Comparison of ENCODE assay signal across 8 cellular contexts in the genomic region with DNA sequence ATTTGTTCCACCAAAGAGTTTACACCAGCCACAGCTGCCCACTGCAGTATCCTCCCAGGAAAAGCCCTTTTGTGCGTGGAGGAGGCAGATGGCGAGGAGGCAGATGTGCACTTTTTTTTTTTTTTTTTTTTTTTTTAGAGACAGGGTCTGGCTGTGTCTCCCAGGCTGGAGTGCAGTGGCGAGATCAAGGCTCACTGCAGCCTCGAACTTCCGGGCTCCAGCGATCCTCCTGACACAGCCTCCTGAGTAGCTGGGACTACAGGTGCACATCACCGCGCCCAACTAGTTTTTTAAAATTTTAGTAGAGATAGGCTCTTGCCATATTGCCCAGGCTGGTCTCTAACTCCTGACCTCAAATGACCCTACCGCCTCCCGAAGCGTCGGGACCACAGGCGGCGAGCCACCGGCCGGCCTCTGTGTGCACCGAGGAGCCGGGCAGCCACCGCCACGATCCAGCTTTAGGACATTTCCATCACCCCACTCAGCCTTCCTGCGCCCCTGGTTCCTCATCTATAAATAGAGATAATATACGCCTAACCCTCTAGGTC. TPM values are rescaled to one million over a fixed set of nuclear protein-coding genes. Genes with fewer than 3 reads are reported as not detected.
DNase-seq lines count a peak whose midpoint lies in the region; ATAC-seq, FAIRE-seq and TF ChIP-seq lines count a peak whose summit lies in the region.

No MANE protein-coding gene starts in this region.

- RAD21 ChIA-PET in GM12878 (lab: Charles Lee; ENCODE audit: unreplicated experiment), result interaction anchor here (0.6 kb wide), 1 partner anchor 20 kb away, joined by 3 read pairs; no protein-coding TSS in a partner anchor

- H3K4me2 ChIP-seq in GM12878 (ENCODE audit: control insufficient read depth, insufficient read depth), result peak overlapping the region; percentile 66

- H3K27ac ChIP-seq in ACC112 (ENCODE audit: low read depth, low read length) (no peak overlapping the region), GM12878 (ENCODE audit: control insufficient read depth, insufficient read depth) (no peak overlapping the region), lung (ENCODE audit: low read depth in 1 of 2, low read length in 1 of 2) (no peak overlapping the region), aorta (ENCODE audit: low read depth in 1 of 2, low read length in 2 of 2) (no peak overlapping the region)

- TF ChIP-seq EP300 in GM12878 (IDR thresholded peaks at IDR 0.05; ENCODE audit: borderline replicate concordance in 1 of 2, control insufficient read depth in 1 of 2, low read depth in 2 of 2, low read length in 2 of 2), result no peak

- H3K79me2 ChIP-seq in ACC112 (ENCODE audit: control insufficient read depth, insufficient read depth, low read length, unreplicated experiment) (peaks cover 36% of the 10 kb centered on the region), GM12878 (ENCODE audit: control insufficient read depth, insufficient read depth, low read length) (peaks cover 24% of the 10 kb centered on the region)

- ATAC-seq in GM19372 (IDR thresholded peaks at IDR 0.05; ENCODE audit: low read depth, unreplicated experiment) (peak; percentile 30), HG03469 (IDR thresholded peaks at IDR 0.05; ENCODE audit: unreplicated experiment) (peak; percentile 9), GM12878 (peak; percentile 43), lung (ENCODE audit: insufficient read depth, low FRiP score) (peak; percentile 15), aorta (ENCODE audit: low FRiP score) (peak; percentile 61)

- WGBS in GM12878 (ENCODE audit: insufficient coverage, insufficient replicate concordance, low lambda C conversion rate, missing lambda C conversion rate), result 27% methylated on average over 22 of the region's 22 CpGs
- 19 to 21% methylated on average over 22 of the region's 22 CpGs for WGBS in lung, 2 donors
- 21 to 22% methylated on average over 22 of the region's 22 CpGs for WGBS in aorta, 2 donors

- TF ChIP-seq CTCF in GM12878 (IDR thresholded peaks at IDR 0.05 in 2 of 3, conservative IDR thresholded peaks at IDR 0.05 in 1 of 3; ENCODE audit: control insufficient read depth in 2 of 3, extremely low read depth in 1 of 3, insufficient read depth in 1 of 3, low read depth in 3 of 3, low read length in 3 of 3), result no peak
- TF ChIP-seq CTCF in lung (IDR thresholded peaks at IDR 0.05; ENCODE audit: control extremely low read depth, extremely low read depth), result no peak

- in situ Hi-C loops in GM12878 (cut with MboI), result loop anchor here (10.0 kb wide), 1 partner anchor 176 kb away; the partner anchor contains the start of gene DPY19L3

- no peak for TF ChIP-seq POLR2A in GM12878 (IDR thresholded peaks at IDR 0.05; ENCODE audit: low read depth, low read length)

- BruUV-seq in GM12878 (replicated peaks; lab: Mats Ljungman, UMichigan), result no TSS peak

- TF ChIP-seq RAD21 in GM12878 (IDR thresholded peaks at IDR 0.05; ENCODE audit: insufficient read depth, low read depth, low read length), result no peak

- no peak for DNase-seq in GM12878 (ENCODE audit: low read depth, low spot score)
- no peak for DNase-seq in lung (ENCODE audit: low spot score)
- DNase-seq in aorta, result no peak
- DNase-seq in D341Med (ENCODE audit: low spot score), result no peak
- DNase-seq in midbrain (lab: John Stamatoyannopoulos, UW), result no peak

- H3K27me3 ChIP-seq in ACC112 (ENCODE audit: insufficient read depth, low read length), result no peaks in the 10 kb centered on the region
- no peaks in the 10 kb centered on the region for H3K27me3 ChIP-seq in GM12878 (replicated peaks in 1 of 2; ENCODE audit: control insufficient read depth in 2 of 2, insufficient read depth in 2 of 2, low read length in 1 of 2)
- no peaks in the 10 kb centered on the region for H3K27me3 ChIP-seq in lung (ENCODE audit: control insufficient read depth, insufficient read depth)
- no peaks in the 10 kb centered on the region for H3K27me3 ChIP-seq in aorta (ENCODE audit: control insufficient read depth in 1 of 2, insufficient read depth in 2 of 2, low read length in 1 of 2)

- H3K9ac ChIP-seq in GM12878 (ENCODE audit: control insufficient read depth, insufficient read depth, low read length), result no peak overlapping the region; the same call in 1 of the 2 replicates

- SMC1A ChIA-PET in GM12878 (lab: Charles Lee; ENCODE audit: uncharacterized antibody, unreplicated experiment), result interaction anchor here (0.7 kb wide), 1 partner anchor 242 kb away, joined by 3 read pairs; no protein-coding TSS in a partner anchor

- H3K36me3 ChIP-seq in ACC112 (ENCODE audit: insufficient read depth, low read length), result peaks cover 18% of the 10 kb centered on the region
- H3K36me3 ChIP-seq in GM12878 (ENCODE audit: control insufficient read depth in 2 of 2, insufficient read depth in 2 of 2, low read length in 1 of 2), result peaks cover 0 to 8% of the 10 kb centered on the region in 2 experiments; a peak in 3 of 4 replicates
- peaks cover 0 to 11% of the 10 kb centered on the region in 2 donors for H3K36me3 ChIP-seq in lung (ENCODE audit: control insufficient read depth in 2 of 2, insufficient read depth in 2 of 2, low read length in 2 of 2)
- H3K36me3 ChIP-seq in aorta (ENCODE audit: control insufficient read depth in 1 of 2, insufficient read depth in 2 of 2, low read length in 1 of 2), result peaks cover 2 to 3% of the 10 kb centered on the region in 2 donors

- CTCF ChIA-PET in GM12878 (lab: Yijun Ruan, JAX), result interaction anchor here (1.1 kb wide), 1 partner anchor 396 kb away, joined by 3 read pairs; no protein-coding TSS in a partner anchor

- no peak for FAIRE-seq in GM12878 (lab: Jason Lieb, UNC)

- no peaks in the 10 kb centered on the region for H4K20me1 ChIP-seq in GM12878 (ENCODE audit: control insufficient read depth, insufficient read depth)

- H2AFZ ChIP-seq in ACC112 (ENCODE audit: low read length, unreplicated experiment) (no peak overlapping the region), GM12878 (ENCODE audit: control insufficient read depth, low read depth, low read length) (peak overlapping the region; percentile 94)

- peaks cover 8% of the 10 kb centered on the region for H3K4me1 ChIP-seq in ACC112 (ENCODE audit: control insufficient read depth, insufficient read depth, low read length, unreplicated experiment)
- 0 out of 2 replicates have a peak, but pooled peaks cover 5% of the 10 kb centered on the region for H3K4me1 ChIP-seq in GM12878 (ENCODE audit: control insufficient read depth, insufficient read depth, low read length)
- H3K4me1 ChIP-seq in lung (ENCODE audit: control insufficient read depth in 2 of 2, insufficient read depth in 2 of 2, low read length in 2 of 2), result peaks cover 2 to 4% of the 10 kb centered on the region in 2 donors
- H3K4me1 ChIP-seq in aorta (ENCODE audit: control insufficient read depth in 1 of 2, insufficient read depth in 2 of 2, low read length in 2 of 2), result peaks cover 0 to 10% of the 10 kb centered on the region in 2 donors

- intact Hi-C loops in GM12878 (cut with micrococcal nuclease; ENCODE audit: unreplicated experiment), result loop anchor here (2.0 to 10.0 kb wide), 4 partner anchors 112 to 394 kb away; partner anchors contain the start of genes CEP89, DPY19L3, FAAP24 and ZNF507
- intact Hi-C loops in aorta (cut with DNase I), result loop anchor here (5.0 to 10.0 kb wide), 3 partner anchors 176 to 387 kb away; partner anchors contain the start of gene DPY19L3 (in 1 of the 2)

- POLR2A ChIA-PET in GM12878 (lab: Charles Lee), result interaction anchor here (0.5 to 1.1 kb wide), 5 partner anchors 13 to 617 kb away, joined by 3 to 6 read pairs (median 4); no protein-coding TSS in a partner anchor

- H3K9me3 ChIP-seq in GM12878 (replicated peaks; ENCODE audit: control insufficient read depth, insufficient read depth, low read length), result no peaks in the 10 kb centered on the region
- H3K9me3 ChIP-seq in lung (ENCODE audit: control insufficient read depth in 2 of 2, insufficient read depth in 1 of 2, low read length in 1 of 2), result no peaks in the 10 kb centered on the region
- H3K9me3 ChIP-seq in aorta (ENCODE audit: control insufficient read depth, low read length), result no peaks in the 10 kb centered on the region

- H3K4me3 ChIP-seq in ACC112 (ENCODE audit: low read depth, low read length) (peak overlapping the region; percentile 92), GM12878 (peak overlapping the region; percentile 69), lung (peak overlapping the region; percentile 30), aorta (ENCODE audit: low read length in 2 of 2) (peak overlapping the region; percentile 3 to 57)

TF ChIP-seq in GM12878, 131 proteins besides CTCF, POLR2A, EP300 and RAD21 (continues in another document):
- TF ChIP-seq KDM1A (IDR thresholded peaks at IDR 0.05; ENCODE audit: borderline replicate concordance) (no peak), BMI1 (IDR thresholded peaks at IDR 0.05; ENCODE audit: borderline replicate concordance) (no peak), NR2F1 (conservative IDR thresholded peaks at IDR 0.05) (peak; percentile 60), SRF (IDR thresholded peaks at IDR 0.05; ENCODE audit: low read depth in 2 of 2, low read length in 2 of 2) (no peak)

RNA-seq across cellular contexts. Expression of gene PDCD5, which starts 0.6 kb away (rescaled TPM):
- total RNA-seq in GM12878 (2013; cell fraction: nucleolus; rRNA removed), result 50.6 and 55.1 TPM in 2 replicates
- total RNA-seq in GM12878 (2014; rRNA removed) (167 and 171 TPM in 2 replicates), GM12878 (2014; rRNA removed; fragmentation: Illumina TruSeq; extraction: Trizol) (212 and 233 TPM in 2 replicates), GM12878 (2021) (148 and 158 TPM in 2 replicates), lung (10 to 100 TPM; 38.6 to 73.8 TPM), aorta (10 to 100 TPM; 71.2 to 76.8 TPM)
- 87.1 TPM for polyA plus RNA-seq in GM12878 (2011; ENCODE audit: low read depth)
- polyA plus RNA-seq in GM12878 (2011; rRNA removed) (132 and 221 TPM in 2 replicates), GM12878 (2014; fragmentation: Illumina TruSeq; extraction: Trizol) (232 and 249 TPM in 2 replicates), GM12878 (2014; fragmentation: Nextera tagmentation; extraction: Ambion mirVana) (100 to 1,000 TPM; 124 to 260 TPM), GM12878 (2014; rRNA removed) (207 and 220 TPM in 2 replicates), GM12878 (2016; fragmentation: Nextera tagmentation; extraction: Ambion mirVana) (100 to 1,000 TPM; 550 to 556 TPM), lung (100 to 1,000 TPM; 100 to 147 TPM), aorta (100 to 1,000 TPM in 1 of 2 donors, 10 to 100 TPM in 1; 85.5 to 110 TPM)
- polyA plus RNA-seq in GM12878 (2011; cell fraction: cytosol; rRNA removed), result 61.2 and 76.0 TPM in 2 replicates
- polyA plus RNA-seq in GM12878 (2011; cell fraction: nucleus; rRNA removed), result 68.9 and 77.9 TPM in 2 replicates
- 177 and 229 TPM in 2 replicates for polyA plus RNA-seq in GM12878 (2012)
- 16.6 and 18.3 TPM in 2 replicates for polyA minus RNA-seq in GM12878 (2011; rRNA and poly(A)+ RNA removed)
- polyA minus RNA-seq in GM12878 (2011; cell fraction: cytosol; rRNA and poly(A)+ RNA removed), result 17.9 and 25.1 TPM in 2 replicates
- polyA minus RNA-seq in GM12878 (2011; cell fraction: nucleus; rRNA and poly(A)+ RNA removed), result 13.7 and 16.6 TPM in 2 replicates

Comparison
In these comparisons a context has a peak if more than half of its experiments do, and no peak if none do; other contexts are left out.
1. H3K4me3 ChIP-seq: peak in every context shown above with its lines; median percentile 92 in ACC112; 69 in GM12878; 30 in lung; 30 in aorta.
2. ATAC-seq: peak in every context shown above with its lines; median percentile 61 in aorta; 43 in GM12878; 30 in GM19372; 15 in lung; 9 in HG03469.